24 cellular contexts compared by ENCODE assay signal in genomic region chr14:43022094-43022800, GRCh38.
A peak's percentile ranks its signal among the peaks of the same experiment; 100 is the strongest.
DNase-seq lines count a peak whose midpoint lies in the region; ATAC-seq, FAIRE-seq and TF ChIP-seq lines count a peak whose summit lies in the region.
"Had no signal": no experiment of that assay in that cellular context is flagged by ENCODE, and none has a peak within 500 bp of the region (broad histone marks: within the 10 kb centered on the region; RNA-seq: fewer than 3 reads in every experiment).

No MANE protein-coding gene starts in this region.

- H4K20me1 ChIP-seq in HepG2 (ENCODE audit: insufficient read depth, low read length) (no peaks in the 10 kb centered on the region), Karpas-422 (ENCODE audit: insufficient read depth, low read depth, low read length) (no peaks in the 10 kb centered on the region)
- H4K20me1 ChIP-seq: BLaER1 treated with 17β-estradiol and CSF1 and Interleukin-3, amounts not matched to agents 10 nM and 100 nM had no signal

- no peaks in the 10 kb centered on the region for H3K79me2 ChIP-seq in HepG2 (ENCODE audit: insufficient read depth, low read length)
- H3K79me2 ChIP-seq in Karpas-422 (ENCODE audit: low read length), result no peaks in the 10 kb centered on the region

- FAIRE-seq in HepG2 (lab: Jason Lieb, UNC), result no peak
- FAIRE-seq: D721Med, GM12878, GM12892, GM18507 had no signal

- H3K27me3 Mint-ChIP-seq in WTC11 (ENCODE audit: low read depth), result no peaks in the 10 kb centered on the region
- H3K27me3 Mint-ChIP-seq: B cell; CD4-positive, alpha-beta T cell had no signal

- H3K4me1 Mint-ChIP-seq in WTC11, result no peaks in the 10 kb centered on the region
- H3K4me1 Mint-ChIP-seq: B cell had no signal

- CTCF ChIA-PET in HepG2 (lab: Yijun Ruan, JAX; ENCODE audit: low intra/inter-chr PET ratio, low total read pairs), result no interaction called here
- CTCF ChIA-PET in WTC11 (lab: Charles Lee), result no interaction called here

- WGBS in HepG2 (ENCODE audit: low lambda C conversion rate), result under 1% methylated on average over 1 of the region's 1 CpG
- 43% methylated on average over 1 of the region's 1 CpG for WGBS in right lobe of liver (ENCODE audit: insufficient coverage, low coverage, low lambda C conversion rate, missing lambda C conversion rate)

- TF ChIP-seq EP300 in HepG2 (IDR thresholded peaks at IDR 0.05; ENCODE audit: low read depth in 2 of 2, low read length in 2 of 2) (no peak), HepG2 (CRISPR knock-in tag; IDR thresholded peaks at IDR 0.05; ENCODE audit: borderline replicate concordance) (no peak)

- H3K27ac Mint-ChIP-seq in WTC11, result no peak overlapping the region
- H3K27ac Mint-ChIP-seq: B cell; CD4-positive, alpha-beta T cell; CD8-positive, alpha-beta T cell had no signal

- ATAC-seq in HepG2 (no peak), right lobe of liver (no peak), WTC11 (no peak)
- ATAC-seq: CD8-positive, alpha-beta T cell; GM12878 had no signal

- H3K9me2 ChIP-seq in Karpas-422 (replicated peaks; ENCODE audit: insufficient read depth, low read length), result no peaks in the 10 kb centered on the region

- no peak for TF ChIP-seq POLR2A in HepG2 (IDR thresholded peaks at IDR 0.05; ENCODE audit: insufficient read depth in 1 of 2, low read depth in 2 of 2, low read length in 2 of 2)
- TF ChIP-seq POLR2A in right lobe of liver (IDR thresholded peaks at IDR 0.05), result no peak

- H3K36me3 Mint-ChIP-seq in WTC11, result peaks cover 2% of the 10 kb centered on the region; the same call in 1 of the 2 replicates
- H3K36me3 Mint-ChIP-seq: CD8-positive, alpha-beta T cell had no signal

- H3K9me3 Mint-ChIP-seq in WTC11, result peaks cover 9% of the 10 kb centered on the region

- peaks cover 77% of the 10 kb centered on the region for H3K9me3 ChIP-seq in HepG2 (ENCODE audit: low read length)
- H3K9me3 ChIP-seq in right lobe of liver, result no peaks in the 10 kb centered on the region
- peaks cover 7% of the 10 kb centered on the region for H3K9me3 ChIP-seq in Karpas-422 (ENCODE audit: low read length)
- H3K9me3 ChIP-seq: Caco-2 had no signal

- H2AFZ ChIP-seq in HepG2 (ENCODE audit: low read length), result no peak overlapping the region
- H2AFZ ChIP-seq in Karpas-422 (ENCODE audit: low read length), result peak overlapping the region; percentile 45

- no peak overlapping the region for H3K4me3 Mint-ChIP-seq in WTC11
- H3K4me3 Mint-ChIP-seq: B cell; CD4-positive, alpha-beta T cell; CD8-positive, alpha-beta T cell had no signal

- H3K27me3 ChIP-seq in HepG2 (ENCODE audit: control insufficient read depth in 1 of 2, insufficient read depth in 2 of 2, low read length in 2 of 2), result no peaks in the 10 kb centered on the region
- no peaks in the 10 kb centered on the region for H3K27me3 ChIP-seq in right lobe of liver
- H3K27me3 ChIP-seq in Karpas-422 (ENCODE audit: low read length), result no peaks in the 10 kb centered on the region
- H3K27me3 ChIP-seq: BLaER1 treated with 17β-estradiol and CSF1 and Interleukin-3, amounts not matched to agents 10 nM and 100 nM had no signal

- DNase-seq in HepG2 (ENCODE audit: low spot score) (no peak), right lobe of liver (no peak), Karpas-422 (no peak), WTC11 (ENCODE audit: low spot score) (no peak), DMS114 treated with DMSO at 0.1 percent for 48 hours (lab: John Stamatoyannopoulos, UW; ENCODE audit: unreplicated experiment) (no peak)
- DNase-seq: 8988T; AML-193; Caco-2; Calu3; CD4-positive, alpha-beta T cell; CD8-positive, alpha-beta T cell; DMS153; DMS53; DMS79; DND-41; EL; GDM1 had no signal

- TF ChIP-seq RAD21 in HepG2 (CRISPR knock-in tag; IDR thresholded peaks at IDR 0.05), result no peak

- H3K36me3 ChIP-seq in HepG2 (replicated peaks in 1 of 2; ENCODE audit: control insufficient read depth in 1 of 2, insufficient read depth in 2 of 2, low read length in 2 of 2), result no peaks in the 10 kb centered on the region
- no peaks in the 10 kb centered on the region for H3K36me3 ChIP-seq in right lobe of liver
- H3K36me3 ChIP-seq in Karpas-422 (ENCODE audit: insufficient read depth, low read length), result no peaks in the 10 kb centered on the region
- H3K36me3 ChIP-seq: BLaER1 treated with 17β-estradiol and CSF1 and Interleukin-3, amounts not matched to agents 10 nM and 100 nM had no signal

- H3K9ac ChIP-seq in HepG2 (ENCODE audit: insufficient read depth, low read depth, low read length) (no peak overlapping the region), Karpas-422 (ENCODE audit: low read length) (no peak overlapping the region)
- H3K9ac ChIP-seq: BLaER1 treated with 17β-estradiol and CSF1 and Interleukin-3, amounts not matched to agents 10 nM and 100 nM had no signal

- in situ Hi-C loops in HepG2 (cut with HindIII; ENCODE audit: extremely low pct_ligation_motif_present, low pct_unique_long_range_greater_than_20kb), result no loop called here

- POLR2A ChIA-PET in HepG2 (lab: Yijun Ruan, JAX), result no interaction called here
- POLR2A ChIA-PET in WTC11 (lab: Charles Lee), result no interaction called here

- intact Hi-C loops in HepG2 (cut with micrococcal nuclease; ENCODE audit: unreplicated experiment), result no loop called here
- intact Hi-C loops in right lobe of liver (cut with DNase I), result no loop called here

- H3K4me3 ChIP-seq in HepG2 (replicated peaks in 1 of 3; ENCODE audit: insufficient read depth in 1 of 3, low read depth in 2 of 3, low read length in 3 of 3), result no peak overlapping the region
- H3K4me3 ChIP-seq in right lobe of liver, result no peak overlapping the region
- no peak overlapping the region for H3K4me3 ChIP-seq in Karpas-422 (ENCODE audit: low read length)
- H3K4me3 ChIP-seq: BLaER1 treated with 17β-estradiol and CSF1 and Interleukin-3, amounts not matched to agents 10 nM and 100 nM; GM12878 had no signal

- H3K4me1 ChIP-seq in HepG2 (ENCODE audit: insufficient read depth, low read length) (no peaks in the 10 kb centered on the region), right lobe of liver (no peaks in the 10 kb centered on the region), Karpas-422 (ENCODE audit: low read length) (no peaks in the 10 kb centered on the region)
- H3K4me1 ChIP-seq: BLaER1 treated with 17β-estradiol and CSF1 and Interleukin-3, amounts not matched to agents 10 nM and 100 nM; Caco-2 had no signal

- no peak overlapping the region for H3K4me2 ChIP-seq in HepG2 (ENCODE audit: low read depth, low read length)
- H3K4me2 ChIP-seq in Karpas-422 (ENCODE audit: low read depth, low read length, poor library complexity, severe bottlenecking), result no peak overlapping the region
- H3K4me2 ChIP-seq: BLaER1 treated with 17β-estradiol and CSF1 and Interleukin-3, amounts not matched to agents 10 nM and 100 nM had no signal

- no TSS peak for BruUV-seq in HepG2 (replicated peaks; lab: Mats Ljungman, UMichigan)

- H3K27ac ChIP-seq in HepG2 (ENCODE audit: extremely low read length, insufficient read depth, low read length) (no peak overlapping the region), right lobe of liver (no peak overlapping the region), Karpas-422 (ENCODE audit: low read length) (no peak overlapping the region)
- H3K27ac ChIP-seq: BLaER1 treated with 17β-estradiol and CSF1 and Interleukin-3, amounts not matched to agents 10 nM and 100 nM; C4-2B had no signal

- TF ChIP-seq CTCF in HepG2 (CRISPR knock-in tag; IDR thresholded peaks at IDR 0.05), result no peak
- TF ChIP-seq CTCF in right lobe of liver (IDR thresholded peaks at IDR 0.05), result no peak
- no peak for TF ChIP-seq CTCF in WTC11 (IDR thresholded peaks at IDR 0.05)

TF ChIP-seq in HepG2, 621 proteins besides CTCF, POLR2A, EP300 and RAD21 (continues in another document):
- TF ChIP-seq PCBP1 (IDR thresholded peaks at IDR 0.05; ENCODE audit: borderline replicate concordance, low read depth, low read length) (peak; percentile 91), HNRNPK (IDR thresholded peaks at IDR 0.05; ENCODE audit: low read depth, low read length, poor library complexity, severe bottlenecking) (peak; percentile 96), BCL6 (CRISPR knock-in tag; IDR thresholded peaks at IDR 0.05) (no peak)

TF ChIP-seq in WTC11, 78 proteins besides CTCF, POLR2A, EP300 and RAD21:
- TF ChIP-seq, protein P1, sequence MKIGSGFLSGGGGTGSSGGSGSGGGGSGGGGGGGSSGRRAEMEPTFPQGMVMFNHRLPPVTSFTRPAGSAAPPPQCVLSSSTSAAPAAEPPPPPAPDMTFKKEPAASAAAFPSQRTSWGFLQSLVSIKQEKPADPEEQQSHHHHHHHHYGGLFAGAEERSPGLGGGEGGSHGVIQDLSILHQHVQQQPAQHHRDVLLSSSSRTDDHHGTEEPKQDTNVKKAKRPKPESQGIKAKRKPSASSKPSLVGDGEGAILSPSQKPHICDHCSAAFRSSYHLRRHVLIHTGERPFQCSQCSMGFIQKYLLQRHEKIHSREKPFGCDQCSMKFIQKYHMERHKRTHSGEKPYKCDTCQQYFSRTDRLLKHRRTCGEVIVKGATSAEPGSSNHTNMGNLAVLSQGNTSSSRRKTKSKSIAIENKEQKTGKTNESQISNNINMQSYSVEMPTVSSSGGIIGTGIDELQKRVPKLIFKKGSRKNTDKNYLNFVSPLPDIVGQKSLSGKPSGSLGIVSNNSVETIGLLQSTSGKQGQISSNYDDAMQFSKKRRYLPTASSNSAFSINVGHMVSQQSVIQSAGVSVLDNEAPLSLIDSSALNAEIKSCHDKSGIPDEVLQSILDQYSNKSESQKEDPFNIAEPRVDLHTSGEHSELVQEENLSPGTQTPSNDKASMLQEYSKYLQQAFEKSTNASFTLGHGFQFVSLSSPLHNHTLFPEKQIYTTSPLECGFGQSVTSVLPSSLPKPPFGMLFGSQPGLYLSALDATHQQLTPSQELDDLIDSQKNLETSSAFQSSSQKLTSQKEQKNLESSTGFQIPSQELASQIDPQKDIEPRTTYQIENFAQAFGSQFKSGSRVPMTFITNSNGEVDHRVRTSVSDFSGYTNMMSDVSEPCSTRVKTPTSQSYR (CRISPR knock-in tag; IDR thresholded peaks at IDR 0.05), result no peak
- TF ChIP-seq MXD4 (CRISPR knock-in tag; IDR thresholded peaks at IDR 0.05; ENCODE audit: borderline replicate concordance), result no peak
- TF ChIP-seq, protein P2, sequence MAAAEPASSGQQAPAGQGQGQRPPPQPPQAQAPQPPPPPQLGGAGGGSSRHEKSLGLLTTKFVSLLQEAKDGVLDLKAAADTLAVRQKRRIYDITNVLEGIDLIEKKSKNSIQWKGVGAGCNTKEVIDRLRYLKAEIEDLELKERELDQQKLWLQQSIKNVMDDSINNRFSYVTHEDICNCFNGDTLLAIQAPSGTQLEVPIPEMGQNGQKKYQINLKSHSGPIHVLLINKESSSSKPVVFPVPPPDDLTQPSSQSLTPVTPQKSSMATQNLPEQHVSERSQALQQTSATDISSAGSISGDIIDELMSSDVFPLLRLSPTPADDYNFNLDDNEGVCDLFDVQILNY (CRISPR knock-in tag; IDR thresholded peaks at IDR 0.05), result no peak
- TF ChIP-seq, protein P3, sequence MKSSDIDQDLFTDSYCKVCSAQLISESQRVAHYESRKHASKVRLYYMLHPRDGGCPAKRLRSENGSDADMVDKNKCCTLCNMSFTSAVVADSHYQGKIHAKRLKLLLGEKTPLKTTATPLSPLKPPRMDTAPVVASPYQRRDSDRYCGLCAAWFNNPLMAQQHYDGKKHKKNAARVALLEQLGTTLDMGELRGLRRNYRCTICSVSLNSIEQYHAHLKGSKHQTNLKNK (CRISPR knock-in tag; IDR thresholded peaks at IDR 0.05), result no peak
